1 cellular context compared by ENCODE assay signal in genomic region chr9:73152953-73153352, GRCh38.
TF ChIP-seq lines count a peak whose summit lies in the region.

No MANE protein-coding gene starts in this region.

TF ChIP-seq in endothelial cell of umbilical vein, 7 proteins besides CTCF, POLR2A, EP300 and RAD21 (continued from another document):
- TF ChIP-seq POLR2AphosphoS5 (IDR thresholded peaks at IDR 0.05; ENCODE audit: insufficient read depth, low read depth, low read length) (no peak), JUN (IDR thresholded peaks at IDR 0.05; ENCODE audit: borderline replicate concordance, insufficient read depth, insufficient read length, low read depth) (no peak), GATA2 (IDR thresholded peaks at IDR 0.05; ENCODE audit: insufficient read depth, insufficient read length, low read depth, low read length) (no peak), MYC (IDR thresholded peaks at IDR 0.05; ENCODE audit: low read depth, low read length) (no peak)
